Comparison of ENCODE assay signal across 19 cellular contexts in the genomic region with DNA sequence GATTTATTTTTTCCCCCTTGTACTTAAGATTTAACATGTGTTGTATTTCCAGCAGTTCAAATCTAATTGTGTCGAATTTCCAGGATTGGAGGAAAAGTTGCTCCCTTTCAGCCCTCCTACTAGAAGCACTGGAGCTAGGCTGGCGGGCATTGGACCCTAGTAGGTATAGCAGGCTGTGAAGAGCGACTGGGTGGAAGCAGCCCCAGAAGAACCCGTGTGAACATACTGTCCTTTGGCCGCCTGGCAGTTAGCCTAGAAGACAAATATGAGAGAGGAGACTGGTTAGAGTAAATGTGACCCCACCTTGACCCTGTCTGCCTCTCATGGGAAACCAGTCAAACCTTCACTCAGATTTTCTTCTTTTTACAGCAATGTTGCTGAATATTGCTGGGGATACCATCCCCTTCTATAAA. TPM values are rescaled to one million over a fixed set of nuclear protein-coding genes. Genes with fewer than 3 reads are reported as not detected.
"Had no signal": no experiment of that assay in that cellular context is flagged by ENCODE, and none has a peak within 500 bp of the region (broad histone marks: within the 10 kb centered on the region; RNA-seq: fewer than 3 reads in every experiment).

No MANE protein-coding gene starts in this region.

- H3K4me1 Mint-ChIP-seq: activated B cell treated with CpG ODN at 0.5 μM for 24 hours; activated CD4-positive, alpha-beta T cell treated with anti-CD3 and anti-CD28 coated beads, Interleukin-2, amount 10 ng/mL, durations not matched to agents 24 days and 14 days; activated T-helper 17 cell treated with anti-CD3 and anti-CD28 coated beads, Interleukin-2, amount 50 U/mL, for 72 hours; central memory CD8-positive, alpha-beta T cell; endodermal cell; naive thymus-derived CD4-positive, alpha-beta T cell had no signal

- ATAC-seq: activated T-helper 17 cell treated with anti-CD3 and anti-CD28 coated beads, Interleukin-2, amount 50 U/mL, for 72 hours; naive thymus-derived CD4-positive, alpha-beta T cell; sciatic nerve had no signal

- H3K27me3 Mint-ChIP-seq: activated CD4-positive, alpha-beta T cell treated with anti-CD3 and anti-CD28 coated beads, Interleukin-2, amount 10 ng/mL, durations not matched to agents 24 days and 14 days; activated T-helper 17 cell treated with anti-CD3 and anti-CD28 coated beads, Interleukin-2, amount 50 U/mL, for 72 hours; central memory CD8-positive, alpha-beta T cell; progenitor cell of endocrine pancreas had no signal

- DNase-seq: activated B cell treated with CpG ODN at 0.5 μM for 24 hours; activated CD4-positive, alpha-beta T cell treated with anti-CD3 and anti-CD28 coated beads, Interleukin-2, amount 10 ng/mL, durations not matched to agents 24 days and 14 days; activated naive CD4-positive, alpha-beta T cell treated with anti-CD3 and anti-CD28 coated beads for 36 hours; dermis blood vessel endothelial cell; endodermal cell; midbrain; naive thymus-derived CD4-positive, alpha-beta T cell; stimulated activated CD4-positive, alpha-beta T cell treated with anti-CD3 and anti-CD28 coated beads, Interleukin-12 subunit alpha, Interleukin-12 subunit beta, amount 100 ng/mL, for 4 hours; stimulated activated naive CD4-positive, alpha-beta T cell treated with Interleukin-2 at 50 U/mL for 16 hours; T-helper 2 cell had no signal

- H3K4me3 Mint-ChIP-seq: activated B cell treated with CpG ODN at 0.5 μM for 24 hours; activated CD4-positive, alpha-beta T cell treated with anti-CD3 and anti-CD28 coated beads, Interleukin-2, amount 10 ng/mL, durations not matched to agents 24 days and 14 days; activated naive CD4-positive, alpha-beta T cell treated with anti-CD3 and anti-CD28 coated beads for 36 hours; activated T-helper 17 cell treated with anti-CD3 and anti-CD28 coated beads, Interleukin-2, amount 50 U/mL, for 72 hours; central memory CD8-positive, alpha-beta T cell; endodermal cell; naive thymus-derived CD4-positive, alpha-beta T cell had no signal

- H3K27ac Mint-ChIP-seq: activated B cell treated with CpG ODN at 0.5 μM for 24 hours; activated CD4-positive, alpha-beta T cell treated with anti-CD3 and anti-CD28 coated beads, Interleukin-2, amount 10 ng/mL, durations not matched to agents 24 days and 14 days; activated naive CD4-positive, alpha-beta T cell treated with anti-CD3 and anti-CD28 coated beads for 36 hours; activated T-helper 17 cell treated with anti-CD3 and anti-CD28 coated beads, Interleukin-2, amount 50 U/mL, for 72 hours; endodermal cell; naive thymus-derived CD4-positive, alpha-beta T cell; progenitor cell of endocrine pancreas had no signal

RNA-seq across cellular contexts. Expression of a gene that starts 13.9 kb away (rescaled TPM):
- total RNA-seq: activated B cell treated with CpG ODN at 0.5 μM for 24 hours; activated CD4-positive, alpha-beta T cell treated with anti-CD3 and anti-CD28 coated beads, Interleukin-2, amount 10 ng/mL, durations not matched to agents 24 days and 14 days; activated naive CD4-positive, alpha-beta T cell treated with anti-CD3 and anti-CD28 coated beads for 36 hours; activated T-helper 17 cell treated with anti-CD3 and anti-CD28 coated beads, Interleukin-2, amount 50 U/mL, for 72 hours; astrocyte; glomerular endothelial cell; naive thymus-derived CD4-positive, alpha-beta T cell; progenitor cell of endocrine pancreas; sciatic nerve; temporal lobe; urinary bladder had no signal
- polyA plus RNA-seq: naive thymus-derived CD4-positive, alpha-beta T cell had no signal

RNA-seq across cellular contexts. Expression of a gene that starts 36.9 kb away (rescaled TPM):
- total RNA-seq: activated B cell treated with CpG ODN at 0.5 μM for 24 hours; activated CD4-positive, alpha-beta T cell treated with anti-CD3 and anti-CD28 coated beads, Interleukin-2, amount 10 ng/mL, durations not matched to agents 24 days and 14 days; activated naive CD4-positive, alpha-beta T cell treated with anti-CD3 and anti-CD28 coated beads for 36 hours; dermis blood vessel endothelial cell; endodermal cell; glomerular endothelial cell; lower leg skin; progenitor cell of endocrine pancreas; sciatic nerve; urinary bladder had no signal
- polyA plus RNA-seq: naive thymus-derived CD4-positive, alpha-beta T cell had no signal
